15 cellular contexts compared by ENCODE assay signal in the genomic region with DNA sequence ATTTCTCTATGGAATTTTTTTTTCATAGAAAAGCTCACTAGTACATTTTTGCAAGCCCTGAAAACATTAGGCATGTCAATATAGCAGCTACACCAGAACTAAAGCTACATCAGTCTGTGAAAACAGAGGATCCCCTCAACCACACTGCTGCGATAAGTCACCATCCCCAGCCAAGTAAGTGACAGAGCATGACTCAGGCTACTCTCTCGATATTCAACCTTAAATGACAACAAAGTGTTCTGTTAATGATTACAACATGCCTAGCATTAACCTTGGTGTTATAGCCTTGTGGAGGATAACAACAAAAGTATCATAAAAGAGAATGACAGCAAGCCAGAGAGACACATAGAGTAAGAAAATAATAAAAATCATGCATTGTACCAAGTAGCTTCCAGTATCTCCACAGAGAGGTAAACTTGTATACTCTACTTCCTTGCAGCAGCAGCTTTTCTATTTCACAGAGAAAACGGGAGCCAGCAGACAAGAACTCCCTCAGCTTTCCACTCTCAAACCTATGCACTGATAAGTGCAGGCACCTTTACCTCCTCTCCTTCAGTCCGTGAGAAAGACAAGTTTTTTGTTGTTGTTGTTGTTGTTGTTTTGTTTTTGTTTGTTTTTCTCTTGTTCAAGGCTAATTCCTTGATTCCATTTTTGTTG.
DNase-seq lines count a peak whose midpoint lies in the region; FAIRE-seq and TF ChIP-seq lines count a peak whose summit lies in the region.
"Had no signal": no experiment of that assay in that cellular context is flagged by ENCODE, and none has a peak within 500 bp of the region (broad histone marks: within the 10 kb centered on the region; RNA-seq: fewer than 3 reads in every experiment).

No MANE protein-coding gene starts in this region.

- H3K36me3 ChIP-seq in osteoblast (ENCODE audit: insufficient read depth, low read length) (peaks cover 6% of the 10 kb centered on the region), thyroid gland (no peaks in the 10 kb centered on the region)
- H3K36me3 ChIP-seq: MG63 had no signal

- WGBS in thyroid gland, 2 donors, result 64 to 66% methylated on average over 4 of the region's 4 CpGs

- TF ChIP-seq POLR2A in NB4 (IDR thresholded peaks at IDR 0.05; ENCODE audit: extremely low read depth, insufficient read length) (no peak), thyroid gland (IDR thresholded peaks at IDR 0.05) (no peak)

- no peak for FAIRE-seq in D721Med (lab: Jason Lieb, UNC)
- FAIRE-seq: GM12891 had no signal

- TF ChIP-seq CTCF in NB4 (IDR thresholded peaks at IDR 0.05; ENCODE audit: low read depth, low read length) (no peak), fibroblast of mammary gland (conservative IDR thresholded peaks at IDR 0.05; ENCODE audit: control insufficient read depth, insufficient read depth, low read depth, low read length) (no peak), osteoblast (IDR thresholded peaks at IDR 0.05; ENCODE audit: extremely low read depth, low read depth, low read length) (no peak), thyroid gland (IDR thresholded peaks at IDR 0.05) (no peak), D721Med (IDR thresholded peaks at IDR 0.05; ENCODE audit: insufficient read depth, missing control alignments) (no peak)

- H3K9me3 ChIP-seq in osteoblast (ENCODE audit: low read depth, low read length), result no peaks in the 10 kb centered on the region
- H3K9me3 ChIP-seq in thyroid gland, result no peaks in the 10 kb centered on the region
- H3K9me3 ChIP-seq: MG63 had no signal

- H3K4me1 ChIP-seq in osteoblast (ENCODE audit: insufficient read depth, low read length), result peaks cover 6% of the 10 kb centered on the region
- no peaks in the 10 kb centered on the region for H3K4me1 ChIP-seq in thyroid gland
- H3K4me1 ChIP-seq: parathyroid adenoma had no signal

- H3K4me3 ChIP-seq in NB4 (ENCODE audit: low read depth, low read length) (no peak overlapping the region), fibroblast of mammary gland (ENCODE audit: control insufficient read depth, low read depth, low read length) (no peak overlapping the region), osteoblast (ENCODE audit: insufficient read depth, low read length) (no peak overlapping the region), thyroid gland (replicated peaks in 1 of 3) (no peak overlapping the region)
- H3K4me3 ChIP-seq: MG63 had no signal

- H3K4me2 ChIP-seq in osteoblast (ENCODE audit: insufficient read depth, low read length), result no peak overlapping the region

- intact Hi-C loops in thyroid gland (cut with DNase I), result no loop called here

- H3K79me2 ChIP-seq in osteoblast (ENCODE audit: insufficient read depth, low read length), result peaks cover 48% of the 10 kb centered on the region
- H3K79me2 ChIP-seq: parathyroid adenoma had no signal

- no peaks in the 10 kb centered on the region for H3K27me3 ChIP-seq in osteoblast (ENCODE audit: insufficient read depth, low read length)
- no peaks in the 10 kb centered on the region for H3K27me3 ChIP-seq in thyroid gland
- H3K27me3 ChIP-seq: MG63 had no signal

- H4K20me1 ChIP-seq in osteoblast (ENCODE audit: insufficient read depth, low read length), result peaks cover 4% of the 10 kb centered on the region

- no peak overlapping the region for H2AFZ ChIP-seq in osteoblast (ENCODE audit: low read length)
- H2AFZ ChIP-seq: parathyroid adenoma had no signal

- H3K27ac ChIP-seq in osteoblast (ENCODE audit: low read depth, low read length) (no peak overlapping the region), thyroid gland (no peak overlapping the region)
- H3K27ac ChIP-seq: parathyroid adenoma had no signal

- DNase-seq in GM04503 (ENCODE audit: low read depth) (peak; percentile 20), NB4 (ENCODE audit: low read depth) (peak; percentile 10), fibroblast of mammary gland (ENCODE audit: low read depth) (peak; percentile 64), osteoblast (ENCODE audit: insufficient read length, low spot score, missing footprints) (peak; percentile 64), hippocampal formation (lab: John Stamatoyannopoulos, UW) (no peak), thyroid gland (no peak), NCI-H128 (lab: John Stamatoyannopoulos, UW; ENCODE audit: unreplicated experiment) (no peak), D721Med (ENCODE audit: insufficient read length, low spot score) (no peak)
- DNase-seq: activated CD4-positive, alpha-beta T cell treated with anti-CD3 and anti-CD28 coated beads, Interleukin-2, amount 10 ng/mL, durations not matched to agents 24 days and 14 days; activated effector memory CD4-positive, alpha-beta T cell treated with Interleukin-2 at 50 U/mL for 16 hours; MG63; NCI-H524; stimulated activated CD4-positive, alpha-beta T cell treated with anti-CD3 and anti-CD28 coated beads, Interleukin-2, amount 100 ng/mL, for 24 hours had no signal

Comparison
In these comparisons a context has a peak if more than half of its experiments do, and no peak if none do; other contexts are left out.
1. DNase-seq: peak in GM04503 (single experiment), NB4 (single experiment), fibroblast of mammary gland (single experiment) and osteoblast (single experiment); none in hippocampal formation (0 of 2), thyroid gland (0 of 2), NCI-H128 (single experiment) and D721Med (single experiment).